2 cellular contexts compared by ENCODE assay signal in genomic region chr4:185378264-185378663, GRCh38.
TF ChIP-seq lines count a peak whose summit lies in the region.

No MANE protein-coding gene starts in this region.

TF ChIP-seq in GM12891, 5 proteins besides CTCF, POLR2A, EP300 and RAD21:
- no peak for TF ChIP-seq SPI1 (IDR thresholded peaks at IDR 0.05; ENCODE audit: low read depth, low read length)
- peak; percentile 60; the same call in 1 of the 2 replicates for TF ChIP-seq POLR2AphosphoS5 (IDR thresholded peaks at IDR 0.05; ENCODE audit: low read depth, low read length)

TF ChIP-seq in H1, 55 proteins besides CTCF, POLR2A, EP300 and RAD21:
- TF ChIP-seq CBX5 (IDR thresholded peaks at IDR 0.05; ENCODE audit: low read depth, low read length) (no peak), KDM5A (IDR thresholded peaks at IDR 0.05; ENCODE audit: low read length) (no peak), TBP (IDR thresholded peaks at IDR 0.05; ENCODE audit: low read depth, low read length) (no peak), HDAC6 (IDR thresholded peaks at IDR 0.05; ENCODE audit: low read depth, low read length) (no peak), KDM1A (IDR thresholded peaks at IDR 0.05; ENCODE audit: borderline replicate concordance, low read length) (no peak), POLR2AphosphoS5 (IDR thresholded peaks at IDR 0.05; ENCODE audit: low read depth, low read length) (no peak), BCL11A (IDR thresholded peaks at IDR 0.05; ENCODE audit: low read depth in 2 of 2, low read length in 2 of 2) (no peak)
